Comparison of ENCODE assay signal across 21 cellular contexts in genomic region chr1:198486903-198487302, GRCh38. TPM values are rescaled to one million over a fixed set of nuclear protein-coding genes. Genes with fewer than 3 reads are reported as not detected.
DNase-seq lines count a peak whose midpoint lies in the region; ATAC-seq, FAIRE-seq and TF ChIP-seq lines count a peak whose summit lies in the region.
"Had no signal": no experiment of that assay in that cellular context is flagged by ENCODE, and none has a peak within 500 bp of the region (broad histone marks: within the 10 kb centered on the region; RNA-seq: fewer than 3 reads in every experiment).

No MANE protein-coding gene starts in this region.

- intact Hi-C loops in sciatic nerve (cut with DNase I), result no loop called here

- no peaks in the 10 kb centered on the region for H3K9me3 Mint-ChIP-seq in HFFc6
- H3K9me3 Mint-ChIP-seq in stimulated activated memory B cell treated with anti-CD40 and anti-IgM and Interleukin-4, amounts not matched to agents 10 μg/mL and 1 μg/mL and 100 μg/mL, for 72 hours, result no peaks in the 10 kb centered on the region
- H3K9me3 Mint-ChIP-seq: CD8-positive, alpha-beta memory T cell had no signal

- peak overlapping the region; percentile 6; the same call in 1 of the 2 replicates for H3K4me3 Mint-ChIP-seq in HFFc6
- no peak overlapping the region for H3K4me3 Mint-ChIP-seq in stimulated activated memory B cell treated with anti-CD40 and anti-IgM and Interleukin-4, amounts not matched to agents 10 μg/mL and 1 μg/mL and 100 μg/mL, for 72 hours
- H3K4me3 Mint-ChIP-seq: CD8-positive, alpha-beta memory T cell had no signal

- FAIRE-seq in small intestine (lab: Jason Lieb, UNC), result peak; percentile 10
- FAIRE-seq: A549, GM12878, GM18507 had no signal

- ATAC-seq in sciatic nerve, result no peak
- no peak for ATAC-seq in stimulated activated memory B cell treated with anti-CD40 and anti-IgM and Interleukin-4, amounts not matched to agents 10 μg/mL and 1 μg/mL and 100 μg/mL, for 72 hours
- ATAC-seq: A549, GM12878 had no signal

- H3K27me3 Mint-ChIP-seq in HFFc6 (ENCODE audit: insufficient read depth), result no peaks in the 10 kb centered on the region; the same call in none of the 2 replicates
- no peaks in the 10 kb centered on the region for H3K27me3 Mint-ChIP-seq in stimulated activated memory B cell treated with anti-CD40 and anti-IgM and Interleukin-4, amounts not matched to agents 10 μg/mL and 1 μg/mL and 100 μg/mL, for 72 hours
- H3K27me3 Mint-ChIP-seq: CD8-positive, alpha-beta memory T cell had no signal

- no peak for DNase-seq in HFFc6
- peak; percentile 66 for DNase-seq in amniotic epithelial cell (ENCODE audit: low read depth)
- peak; percentile 39 for DNase-seq in fibroblast of gingiva (ENCODE audit: low read depth)
- DNase-seq in small intestine, result no peak
- DNase-seq in sciatic nerve (ENCODE audit: low spot score), result no peak
- DNase-seq in SKM-1 (lab: John Stamatoyannopoulos, UW; ENCODE audit: unreplicated experiment), result no peak
- no peak for DNase-seq in HUDEP-2 (lab: John Stamatoyannopoulos, UW; ENCODE audit: unreplicated experiment in 76 of 76)
- DNase-seq: Caco-2; CD8-positive, alpha-beta memory T cell; GOT3; KG1 had no signal

- peak overlapping the region; percentile 26; the same call in 1 of the 2 replicates for H3K27ac Mint-ChIP-seq in HFFc6
- H3K27ac Mint-ChIP-seq in stimulated activated memory B cell treated with anti-CD40 and anti-IgM and Interleukin-4, amounts not matched to agents 10 μg/mL and 1 μg/mL and 100 μg/mL, for 72 hours, result no peak overlapping the region

- no peak overlapping the region for H3K27ac ChIP-seq in small intestine (ENCODE audit: low read depth in 1 of 2, low read length in 1 of 2)
- H3K27ac ChIP-seq: A549, BLaER1, HL-60 had no signal

- no peak for TF ChIP-seq CTCF in HFFc6 (IDR thresholded peaks at IDR 0.05)

- peaks cover 0 to 2% of the 10 kb centered on the region in 2 donors for H3K4me1 ChIP-seq in small intestine (ENCODE audit: control insufficient read depth in 2 of 2, insufficient read depth in 1 of 2, low read depth in 1 of 2, low read length in 1 of 2)
- H3K4me1 ChIP-seq: A549, BLaER1, Caco-2, HAP-1 had no signal

- H3K4me3 ChIP-seq in small intestine (ENCODE audit: low read depth in 1 of 2, low read length in 2 of 2), result no peak overlapping the region
- H3K4me3 ChIP-seq: A549, BLaER1, GM12878, HAP-1 had no signal

- H3K27me3 ChIP-seq in small intestine (ENCODE audit: control insufficient read depth in 2 of 2, insufficient read depth in 2 of 2, low read length in 2 of 2), result no peaks in the 10 kb centered on the region
- H3K27me3 ChIP-seq: BLaER1 had no signal

- H3K36me3 ChIP-seq in small intestine (ENCODE audit: control insufficient read depth in 2 of 2, insufficient read depth in 2 of 2, low read length in 2 of 2), result no peaks in the 10 kb centered on the region
- H3K36me3 ChIP-seq: BLaER1, HAP-1 had no signal

- peaks cover 17% of the 10 kb centered on the region for H3K36me3 Mint-ChIP-seq in HFFc6 (ENCODE audit: low read depth)
- H3K36me3 Mint-ChIP-seq in stimulated activated memory B cell treated with anti-CD40 and anti-IgM and Interleukin-4, amounts not matched to agents 10 μg/mL and 1 μg/mL and 100 μg/mL, for 72 hours, result no peaks in the 10 kb centered on the region

- H3K9me3 ChIP-seq in small intestine (ENCODE audit: control insufficient read depth, low read depth), result no peaks in the 10 kb centered on the region
- H3K9me3 ChIP-seq: A549, BLaER1, Caco-2, HAP-1 had no signal

- peaks cover 78% of the 10 kb centered on the region for H3K4me1 Mint-ChIP-seq in HFFc6 (ENCODE audit: low read depth)
- no peaks in the 10 kb centered on the region for H3K4me1 Mint-ChIP-seq in stimulated activated memory B cell treated with anti-CD40 and anti-IgM and Interleukin-4, amounts not matched to agents 10 μg/mL and 1 μg/mL and 100 μg/mL, for 72 hours
- H3K4me1 Mint-ChIP-seq: CD8-positive, alpha-beta memory T cell had no signal

RNA-seq across cellular contexts. Expression of gene ATP6V1G3, which starts 53.6 kb away (rescaled TPM):
- total RNA-seq in HFFc6 (2021; fragmentation: NEBNext Ultra II Directional; extraction: Animal tissue kit (Norgen Biotek cat#: 25700)), result 1 to 10 TPM in 2 of 6 experiments, under 1 TPM in 4; 0.76 to 1.9 (median 0.95) TPM
- not detected for polyA plus RNA-seq in small intestine
- total RNA-seq in sciatic nerve, result not detected
- total RNA-seq: CD8-positive, alpha-beta memory T cell; Daoy; G401; GM12878 had no signal
- polyA plus RNA-seq: A549; AG04450; CD8-positive, alpha-beta memory T cell had no signal

Comparison
In these comparisons a context has a peak if more than half of its experiments do, and no peak if none do; other contexts are left out.
1. DNase-seq: peak in amniotic epithelial cell (single experiment) and fibroblast of gingiva (single experiment); none in HFFc6 (single experiment), small intestine (single experiment), sciatic nerve (single experiment), SKM-1 (single experiment) and HUDEP-2 (0 of 76).